Comparison of ENCODE assay signal across 1 cellular context in genomic region chr11:5251746-5252145, GRCh38.
TF ChIP-seq lines count a peak whose summit lies in the region.

No MANE protein-coding gene starts in this region.

TF ChIP-seq in K562, 482 proteins besides CTCF, POLR2A, EP300 and RAD21:
- peak; percentile 17 for TF ChIP-seq RBBP5 (IDR thresholded peaks at IDR 0.05; ENCODE audit: borderline replicate concordance, insufficient read depth, low read length, poor library complexity, severe bottlenecking)
- peak; percentile 72 for TF ChIP-seq CAMTA2 (CRISPR knock-in tag; conservative IDR thresholded peaks at IDR 0.05)
- no peak for TF ChIP-seq ARID3B (CRISPR knock-in tag; IDR thresholded peaks at IDR 0.05; ENCODE audit: borderline replicate concordance)
- TF ChIP-seq PHB (CRISPR knock-in tag; IDR thresholded peaks at IDR 0.05) = peak; percentile 31; the same call in 1 of the 2 replicates
- peak in 1 of 2 experiments; percentile 13 for TF ChIP-seq AFF1 (IDR thresholded peaks at IDR 0.05; ENCODE audit: low read depth in 1 of 2, partially characterized antibody in 2 of 2)
- TF ChIP-seq ZNF324 (CRISPR knock-in tag; IDR thresholded peaks at IDR 0.05) = peak; percentile 61; the same call in 1 of the 2 replicates
- TF ChIP-seq SMARCC2 (IDR thresholded peaks at IDR 0.05; ENCODE audit: low read depth) = 0 out of 2 replicates have a peak, but pooled peaks have one; percentile 35
- TF ChIP-seq HNRNPLL (IDR thresholded peaks at IDR 0.05; ENCODE audit: low read depth, low read length, poor library complexity, severe bottlenecking) = no peak
- TF ChIP-seq ELF4 (CRISPR knock-in tag; IDR thresholded peaks at IDR 0.05) = 0 out of 2 replicates have a peak, but pooled peaks have one; percentile 27
- 0 out of 2 replicates have a peak, but pooled peaks have one; percentile 67 for TF ChIP-seq ZNF512 (tag; IDR thresholded peaks at IDR 0.05)
- TF ChIP-seq ZEB2 (IDR thresholded peaks at IDR 0.05) = no peak
- TF ChIP-seq SUPT5H (IDR thresholded peaks at IDR 0.05) = peak; percentile 40; the same call in 1 of the 2 replicates
- peak in 1 of 2 experiments; percentile 39; a peak in 1 of 4 replicates for TF ChIP-seq SIN3A (IDR thresholded peaks at IDR 0.05; ENCODE audit: borderline replicate concordance in 2 of 2, control insufficient read depth in 1 of 2, low read depth in 2 of 2, low read length in 2 of 2)
- peak; percentile 9 for TF ChIP-seq CCNT2 (IDR thresholded peaks at IDR 0.05; ENCODE audit: borderline replicate concordance, extremely low read depth, insufficient read length, low read depth, low read length)
- TF ChIP-seq FOXK2 (conservative IDR thresholded peaks at IDR 0.05 in 1 of 2, IDR thresholded peaks at IDR 0.05 in 1 of 2; ENCODE audit: low read depth in 2 of 2) = no peak
- TF ChIP-seq, protein P1, sequence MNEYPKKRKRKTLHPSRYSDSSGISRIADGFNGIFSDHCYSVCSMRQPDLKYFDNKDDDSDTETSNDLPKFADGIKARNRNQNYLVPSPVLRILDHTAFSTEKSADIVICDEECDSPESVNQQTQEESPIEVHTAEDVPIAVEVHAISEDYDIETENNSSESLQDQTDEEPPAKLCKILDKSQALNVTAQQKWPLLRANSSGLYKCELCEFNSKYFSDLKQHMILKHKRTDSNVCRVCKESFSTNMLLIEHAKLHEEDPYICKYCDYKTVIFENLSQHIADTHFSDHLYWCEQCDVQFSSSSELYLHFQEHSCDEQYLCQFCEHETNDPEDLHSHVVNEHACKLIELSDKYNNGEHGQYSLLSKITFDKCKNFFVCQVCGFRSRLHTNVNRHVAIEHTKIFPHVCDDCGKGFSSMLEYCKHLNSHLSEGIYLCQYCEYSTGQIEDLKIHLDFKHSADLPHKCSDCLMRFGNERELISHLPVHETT (CRISPR knock-in tag; conservative IDR thresholded peaks at IDR 0.05 in 1 of 2, IDR thresholded peaks at IDR 0.05 in 1 of 2) = 0 out of 4 replicates have a peak, but pooled peaks of 1 of the 2 experiments have one; percentile 21
- 0 out of 2 replicates have a peak, but pooled peaks have one; percentile 8 for TF ChIP-seq RBFOX2 (IDR thresholded peaks at IDR 0.05; ENCODE audit: low read depth, low read length)
